9 cellular contexts compared by ENCODE assay signal in the genomic region with DNA sequence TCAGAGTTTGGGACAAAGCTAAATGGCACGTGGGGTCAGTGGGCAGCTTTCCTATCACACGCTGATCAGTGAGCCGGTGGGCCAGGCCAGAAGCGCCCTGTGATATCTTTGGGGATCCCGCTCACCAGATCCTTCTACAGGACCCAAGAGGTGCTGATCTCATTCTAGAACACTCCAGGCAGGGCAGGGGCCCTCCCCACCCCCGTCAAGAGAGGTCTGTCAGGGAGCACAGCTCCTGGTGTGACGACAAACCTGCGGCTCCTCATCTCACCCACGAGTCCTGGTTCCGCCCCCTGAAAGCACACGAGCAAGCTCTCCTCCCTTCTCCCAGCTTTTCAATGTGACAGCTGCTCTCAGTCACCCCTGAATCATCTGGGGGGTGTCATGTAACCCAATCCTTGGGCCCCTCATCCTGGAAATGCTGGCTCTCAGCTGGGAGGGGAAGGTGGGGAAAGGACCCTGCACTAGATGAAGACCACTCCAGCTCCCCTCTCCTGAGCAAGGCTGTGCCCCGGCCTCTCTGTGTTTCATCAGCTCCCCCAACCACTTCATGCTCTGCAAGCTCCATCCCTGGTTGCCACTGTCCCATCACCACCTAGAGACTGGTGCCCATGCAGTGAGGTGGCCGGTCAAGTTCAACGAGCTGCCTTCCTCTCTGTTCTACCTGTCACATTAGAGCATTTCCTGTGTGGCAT. TPM values are rescaled to one million over a fixed set of nuclear protein-coding genes. Genes with fewer than 3 reads are reported as not detected.
DNase-seq lines count a peak whose midpoint lies in the region; ATAC-seq and TF ChIP-seq lines count a peak whose summit lies in the region.
"Had no signal": no experiment of that assay in that cellular context is flagged by ENCODE, and none has a peak within 500 bp of the region (broad histone marks: within the 10 kb centered on the region; RNA-seq: fewer than 3 reads in every experiment).

No MANE protein-coding gene starts in this region.

- H3K36me3 ChIP-seq in ACC112 (ENCODE audit: insufficient read depth, low read length), result no peaks in the 10 kb centered on the region
- peaks cover 68% of the 10 kb centered on the region for H3K36me3 ChIP-seq in KOPT-K1 (ENCODE audit: insufficient read depth, low read length)
- H3K36me3 ChIP-seq: prostate gland had no signal

- H3K27ac ChIP-seq in ACC112 (ENCODE audit: low read depth, low read length), result no peak overlapping the region
- peak overlapping the region; percentile 100 for H3K27ac ChIP-seq in KOPT-K1 (ENCODE audit: low read depth, low read length, poor library complexity, severe bottlenecking)
- H3K27ac ChIP-seq in angular gyrus (ENCODE audit: low read depth, low read length), result peak overlapping the region; percentile 68

- peak overlapping the region; percentile 97 to 99 for H3K27ac Mint-ChIP-seq in natural killer cell

- H3K36me3 Mint-ChIP-seq in natural killer cell, result no peaks in the 10 kb centered on the region

- H3K9me3 Mint-ChIP-seq in natural killer cell, result no peaks in the 10 kb centered on the region

- 0 out of 2 replicates have a peak overlapping the region, but pooled peaks have one; percentile 87 for H3K4me3 ChIP-seq in ACC112 (ENCODE audit: low read depth, low read length)
- H3K4me3 ChIP-seq: prostate gland had no signal

- TF ChIP-seq CTCF in natural killer cell (IDR thresholded peaks at IDR 0.05), result no peak

- ATAC-seq in natural killer cell (no peak), HG03521 (IDR thresholded peaks at IDR 0.05; ENCODE audit: unreplicated experiment) (no peak)

- H3K4me1 ChIP-seq in ACC112 (ENCODE audit: control insufficient read depth, insufficient read depth, low read length, unreplicated experiment), result peaks cover 19% of the 10 kb centered on the region
- H3K4me1 ChIP-seq: prostate gland had no signal

- DNase-seq in natural killer cell (no peak), cerebellar cortex (ENCODE audit: low spot score) (no peak), NCI-H2227 treated with DMSO at 0.1 percent for 48 hours (lab: John Stamatoyannopoulos, UW) (no peak), EL (no peak)

- no peak overlapping the region for H2AFZ ChIP-seq in ACC112 (ENCODE audit: low read length, unreplicated experiment)

- H3K9me3 ChIP-seq in KOPT-K1 (ENCODE audit: insufficient read depth, low read length, poor library complexity, severe bottlenecking), result no peaks in the 10 kb centered on the region
- H3K9me3 ChIP-seq: prostate gland had no signal

- intact Hi-C loops in natural killer cell (cut with micrococcal nuclease), result loop anchor here (5.0 kb wide), 2 partner anchors 40 to 205 kb away; partner anchors contain the start of genes ARHGAP4 and PLXNB3

- H3K79me2 ChIP-seq in ACC112 (ENCODE audit: control insufficient read depth, insufficient read depth, low read length, unreplicated experiment), result peaks cover 63% of the 10 kb centered on the region

- H3K27me3 Mint-ChIP-seq in natural killer cell (ENCODE audit: low read depth in 2 of 2), result no peaks in the 10 kb centered on the region

- no peaks in the 10 kb centered on the region for H3K27me3 ChIP-seq in ACC112 (ENCODE audit: insufficient read depth, low read length)

- peak overlapping the region; percentile 100 for H3K4me3 Mint-ChIP-seq in natural killer cell

- H3K4me1 Mint-ChIP-seq in natural killer cell, result peaks cover 28 to 48% of the 10 kb centered on the region in 2 donors

RNA-seq across cellular contexts. Expression of gene HCFC1, which starts 4.6 kb away (rescaled TPM):
- total RNA-seq in natural killer cell, result 10 to 100 TPM; 65.2 to 76.7 (median 67.5) TPM

RNA-seq across cellular contexts. Expression of gene TMEM187, which starts 5.6 kb away (rescaled TPM):
- 1 to 10 TPM; 1.2 to 4.3 (median 1.4) TPM for total RNA-seq in natural killer cell

RNA-seq across cellular contexts. Expression of gene RENBP, which starts 22.5 kb away (rescaled TPM):
- 10 to 100 TPM; 14.3 to 17.1 (median 15.2) TPM for total RNA-seq in natural killer cell

RNA-seq across cellular contexts. Expression of gene NAA10, which starts 32.2 kb away (rescaled TPM):
- 10 to 100 TPM; 63.4 to 82.3 (median 73.1) TPM for total RNA-seq in natural killer cell

RNA-seq across cellular contexts. Expression of gene ARHGAP4, which starts 40.9 kb away (rescaled TPM):
- total RNA-seq in natural killer cell, result 100 to 1,000 TPM; 352 to 398 (median 384) TPM
